1 cellular context compared by ENCODE assay signal in the genomic region with DNA sequence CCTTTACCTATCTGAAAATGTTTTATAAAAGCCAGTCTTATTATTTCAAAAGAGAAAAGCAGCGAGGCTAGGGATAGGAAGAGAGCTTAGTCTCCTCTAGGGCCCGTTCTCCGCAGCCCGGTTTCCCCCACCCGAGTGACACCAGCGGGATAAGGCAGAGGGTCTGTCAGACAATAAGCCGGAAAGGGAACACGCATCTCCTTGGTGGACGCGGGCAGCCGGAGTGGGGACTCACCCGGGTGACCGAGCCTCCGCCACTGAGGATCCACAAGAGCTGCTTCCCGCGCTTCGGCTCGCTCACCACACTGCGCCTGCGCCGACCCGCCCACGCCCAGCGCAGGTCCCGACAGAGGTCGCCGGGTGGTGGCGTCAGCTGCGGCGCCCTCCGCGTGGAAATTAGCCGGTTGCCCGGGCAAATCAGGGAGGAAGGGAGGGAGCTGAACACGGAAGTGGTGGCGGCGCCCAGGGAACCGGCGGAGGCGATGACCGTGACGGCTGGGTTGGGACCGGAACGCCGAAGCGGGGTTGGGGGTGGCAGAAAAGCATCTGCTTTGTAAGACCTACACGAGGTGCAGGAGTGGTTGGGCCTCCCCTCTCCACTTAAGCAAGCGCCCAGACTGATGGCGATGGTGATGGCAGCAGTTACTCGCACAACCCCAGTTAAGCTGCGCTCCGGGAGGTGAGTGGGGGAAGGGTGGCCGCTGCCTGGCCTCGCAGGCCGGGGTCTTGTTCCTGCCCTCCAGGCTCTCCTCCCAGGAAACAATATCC.
TF ChIP-seq lines count a peak whose summit lies in the region.

A gene with protein sequence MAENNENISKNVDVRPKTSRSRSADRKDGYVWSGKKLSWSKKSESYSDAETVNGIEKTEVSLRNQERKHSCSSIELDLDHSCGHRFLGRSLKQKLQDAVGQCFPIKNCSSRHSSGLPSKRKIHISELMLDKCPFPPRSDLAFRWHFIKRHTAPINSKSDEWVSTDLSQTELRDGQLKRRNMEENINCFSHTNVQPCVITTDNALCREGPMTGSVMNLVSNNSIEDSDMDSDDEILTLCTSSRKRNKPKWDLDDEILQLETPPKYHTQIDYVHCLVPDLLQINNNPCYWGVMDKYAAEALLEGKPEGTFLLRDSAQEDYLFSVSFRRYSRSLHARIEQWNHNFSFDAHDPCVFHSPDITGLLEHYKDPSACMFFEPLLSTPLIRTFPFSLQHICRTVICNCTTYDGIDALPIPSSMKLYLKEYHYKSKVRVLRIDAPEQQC (plus strand): TSS at position 444 of the 768 bp plus-strand sequence. CDS start 15,806 bp downstream, outside the sequence.
WDHD1 (minus strand) TSS at position 307 of the 768 bp plus-strand sequence. CDS start 312 bp downstream, outside the sequence.

TF ChIP-seq in WTC11, 78 proteins besides CTCF, POLR2A, EP300 and RAD21 (continued from another document and continues in another):
- TF ChIP-seq E2F4 (CRISPR knock-in tag; IDR thresholded peaks at IDR 0.05; ENCODE audit: borderline replicate concordance, low read depth) (no peak), PREB (CRISPR knock-in tag; IDR thresholded peaks at IDR 0.05; ENCODE audit: borderline replicate concordance) (no peak), ZNF423 (CRISPR knock-in tag; IDR thresholded peaks at IDR 0.05) (peak; percentile 93), PRRX2 (CRISPR knock-in tag; IDR thresholded peaks at IDR 0.05) (no peak), RELA (CRISPR knock-in tag; IDR thresholded peaks at IDR 0.05; ENCODE audit: borderline replicate concordance) (no peak), ATF1 (CRISPR knock-in tag; IDR thresholded peaks at IDR 0.05) (0 out of 2 replicates have a peak, but pooled peaks have one; percentile 64), NR2C2 (CRISPR knock-in tag; IDR thresholded peaks at IDR 0.05) (no peak), IRF2 (CRISPR knock-in tag; IDR thresholded peaks at IDR 0.05; ENCODE audit: borderline replicate concordance, low read depth) (no peak), ZNF263 (CRISPR knock-in tag; IDR thresholded peaks at IDR 0.05; ENCODE audit: low read depth) (no peak), ZSCAN18 (CRISPR knock-in tag; IDR thresholded peaks at IDR 0.05) (no peak), ZNF416 (CRISPR knock-in tag; IDR thresholded peaks at IDR 0.05) (0 out of 2 replicates have a peak, but pooled peaks have one; percentile 39), OVOL2 (CRISPR knock-in tag; IDR thresholded peaks at IDR 0.05; ENCODE audit: borderline replicate concordance) (no peak), MLX (CRISPR knock-in tag; IDR thresholded peaks at IDR 0.05) (no peak), PRDM15 (CRISPR knock-in tag; IDR thresholded peaks at IDR 0.05) (0 out of 2 replicates have a peak, but pooled peaks have one; percentile 10), ZNF396 (CRISPR knock-in tag; IDR thresholded peaks at IDR 0.05; ENCODE audit: borderline replicate concordance) (no peak), EMX1 (CRISPR knock-in tag; IDR thresholded peaks at IDR 0.05) (no peak)
- TF ChIP-seq, protein P1, sequence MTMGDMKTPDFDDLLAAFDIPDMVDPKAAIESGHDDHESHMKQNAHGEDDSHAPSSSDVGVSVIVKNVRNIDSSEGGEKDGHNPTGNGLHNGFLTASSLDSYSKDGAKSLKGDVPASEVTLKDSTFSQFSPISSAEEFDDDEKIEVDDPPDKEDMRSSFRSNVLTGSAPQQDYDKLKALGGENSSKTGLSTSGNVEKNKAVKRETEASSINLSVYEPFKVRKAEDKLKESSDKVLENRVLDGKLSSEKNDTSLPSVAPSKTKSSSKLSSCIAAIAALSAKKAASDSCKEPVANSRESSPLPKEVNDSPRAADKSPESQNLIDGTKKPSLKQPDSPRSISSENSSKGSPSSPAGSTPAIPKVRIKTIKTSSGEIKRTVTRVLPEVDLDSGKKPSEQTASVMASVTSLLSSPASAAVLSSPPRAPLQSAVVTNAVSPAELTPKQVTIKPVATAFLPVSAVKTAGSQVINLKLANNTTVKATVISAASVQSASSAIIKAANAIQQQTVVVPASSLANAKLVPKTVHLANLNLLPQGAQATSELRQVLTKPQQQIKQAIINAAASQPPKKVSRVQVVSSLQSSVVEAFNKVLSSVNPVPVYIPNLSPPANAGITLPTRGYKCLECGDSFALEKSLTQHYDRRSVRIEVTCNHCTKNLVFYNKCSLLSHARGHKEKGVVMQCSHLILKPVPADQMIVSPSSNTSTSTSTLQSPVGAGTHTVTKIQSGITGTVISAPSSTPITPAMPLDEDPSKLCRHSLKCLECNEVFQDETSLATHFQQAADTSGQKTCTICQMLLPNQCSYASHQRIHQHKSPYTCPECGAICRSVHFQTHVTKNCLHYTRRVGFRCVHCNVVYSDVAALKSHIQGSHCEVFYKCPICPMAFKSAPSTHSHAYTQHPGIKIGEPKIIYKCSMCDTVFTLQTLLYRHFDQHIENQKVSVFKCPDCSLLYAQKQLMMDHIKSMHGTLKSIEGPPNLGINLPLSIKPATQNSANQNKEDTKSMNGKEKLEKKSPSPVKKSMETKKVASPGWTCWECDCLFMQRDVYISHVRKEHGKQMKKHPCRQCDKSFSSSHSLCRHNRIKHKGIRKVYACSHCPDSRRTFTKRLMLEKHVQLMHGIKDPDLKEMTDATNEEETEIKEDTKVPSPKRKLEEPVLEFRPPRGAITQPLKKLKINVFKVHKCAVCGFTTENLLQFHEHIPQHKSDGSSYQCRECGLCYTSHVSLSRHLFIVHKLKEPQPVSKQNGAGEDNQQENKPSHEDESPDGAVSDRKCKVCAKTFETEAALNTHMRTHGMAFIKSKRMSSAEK (CRISPR knock-in tag; IDR thresholded peaks at IDR 0.05; ENCODE audit: borderline replicate concordance) = 0 out of 2 replicates have a peak, but pooled peaks have one; percentile 55
- TF ChIP-seq, protein P2, sequence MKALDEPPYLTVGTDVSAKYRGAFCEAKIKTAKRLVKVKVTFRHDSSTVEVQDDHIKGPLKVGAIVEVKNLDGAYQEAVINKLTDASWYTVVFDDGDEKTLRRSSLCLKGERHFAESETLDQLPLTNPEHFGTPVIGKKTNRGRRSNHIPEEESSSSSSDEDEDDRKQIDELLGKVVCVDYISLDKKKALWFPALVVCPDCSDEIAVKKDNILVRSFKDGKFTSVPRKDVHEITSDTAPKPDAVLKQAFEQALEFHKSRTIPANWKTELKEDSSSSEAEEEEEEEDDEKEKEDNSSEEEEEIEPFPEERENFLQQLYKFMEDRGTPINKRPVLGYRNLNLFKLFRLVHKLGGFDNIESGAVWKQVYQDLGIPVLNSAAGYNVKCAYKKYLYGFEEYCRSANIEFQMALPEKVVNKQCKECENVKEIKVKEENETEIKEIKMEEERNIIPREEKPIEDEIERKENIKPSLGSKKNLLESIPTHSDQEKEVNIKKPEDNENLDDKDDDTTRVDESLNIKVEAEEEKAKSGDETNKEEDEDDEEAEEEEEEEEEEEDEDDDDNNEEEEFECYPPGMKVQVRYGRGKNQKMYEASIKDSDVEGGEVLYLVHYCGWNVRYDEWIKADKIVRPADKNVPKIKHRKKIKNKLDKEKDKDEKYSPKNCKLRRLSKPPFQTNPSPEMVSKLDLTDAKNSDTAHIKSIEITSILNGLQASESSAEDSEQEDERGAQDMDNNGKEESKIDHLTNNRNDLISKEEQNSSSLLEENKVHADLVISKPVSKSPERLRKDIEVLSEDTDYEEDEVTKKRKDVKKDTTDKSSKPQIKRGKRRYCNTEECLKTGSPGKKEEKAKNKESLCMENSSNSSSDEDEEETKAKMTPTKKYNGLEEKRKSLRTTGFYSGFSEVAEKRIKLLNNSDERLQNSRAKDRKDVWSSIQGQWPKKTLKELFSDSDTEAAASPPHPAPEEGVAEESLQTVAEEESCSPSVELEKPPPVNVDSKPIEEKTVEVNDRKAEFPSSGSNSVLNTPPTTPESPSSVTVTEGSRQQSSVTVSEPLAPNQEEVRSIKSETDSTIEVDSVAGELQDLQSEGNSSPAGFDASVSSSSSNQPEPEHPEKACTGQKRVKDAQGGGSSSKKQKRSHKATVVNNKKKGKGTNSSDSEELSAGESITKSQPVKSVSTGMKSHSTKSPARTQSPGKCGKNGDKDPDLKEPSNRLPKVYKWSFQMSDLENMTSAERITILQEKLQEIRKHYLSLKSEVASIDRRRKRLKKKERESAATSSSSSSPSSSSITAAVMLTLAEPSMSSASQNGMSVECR (CRISPR knock-in tag; IDR thresholded peaks at IDR 0.05; ENCODE audit: borderline replicate concordance) = no peak
- TF ChIP-seq, protein P3, sequence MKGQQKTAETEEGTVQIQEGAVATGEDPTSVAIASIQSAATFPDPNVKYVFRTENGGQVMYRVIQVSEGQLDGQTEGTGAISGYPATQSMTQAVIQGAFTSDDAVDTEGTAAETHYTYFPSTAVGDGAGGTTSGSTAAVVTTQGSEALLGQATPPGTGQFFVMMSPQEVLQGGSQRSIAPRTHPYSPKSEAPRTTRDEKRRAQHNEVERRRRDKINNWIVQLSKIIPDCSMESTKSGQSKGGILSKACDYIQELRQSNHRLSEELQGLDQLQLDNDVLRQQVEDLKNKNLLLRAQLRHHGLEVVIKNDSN (CRISPR knock-in tag; IDR thresholded peaks at IDR 0.05) = no peak; the same call in 1 of the 2 replicates
- TF ChIP-seq, protein P4, sequence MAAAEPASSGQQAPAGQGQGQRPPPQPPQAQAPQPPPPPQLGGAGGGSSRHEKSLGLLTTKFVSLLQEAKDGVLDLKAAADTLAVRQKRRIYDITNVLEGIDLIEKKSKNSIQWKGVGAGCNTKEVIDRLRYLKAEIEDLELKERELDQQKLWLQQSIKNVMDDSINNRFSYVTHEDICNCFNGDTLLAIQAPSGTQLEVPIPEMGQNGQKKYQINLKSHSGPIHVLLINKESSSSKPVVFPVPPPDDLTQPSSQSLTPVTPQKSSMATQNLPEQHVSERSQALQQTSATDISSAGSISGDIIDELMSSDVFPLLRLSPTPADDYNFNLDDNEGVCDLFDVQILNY (CRISPR knock-in tag; IDR thresholded peaks at IDR 0.05) = peak; percentile 94
- TF ChIP-seq, protein P5, sequence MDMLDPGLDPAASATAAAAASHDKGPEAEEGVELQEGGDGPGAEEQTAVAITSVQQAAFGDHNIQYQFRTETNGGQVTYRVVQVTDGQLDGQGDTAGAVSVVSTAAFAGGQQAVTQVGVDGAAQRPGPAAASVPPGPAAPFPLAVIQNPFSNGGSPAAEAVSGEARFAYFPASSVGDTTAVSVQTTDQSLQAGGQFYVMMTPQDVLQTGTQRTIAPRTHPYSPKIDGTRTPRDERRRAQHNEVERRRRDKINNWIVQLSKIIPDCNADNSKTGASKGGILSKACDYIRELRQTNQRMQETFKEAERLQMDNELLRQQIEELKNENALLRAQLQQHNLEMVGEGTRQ (CRISPR knock-in tag; IDR thresholded peaks at IDR 0.05) = peak; percentile 62
